ENCODE assay signal across 3 cellular contexts in the genomic region with DNA sequence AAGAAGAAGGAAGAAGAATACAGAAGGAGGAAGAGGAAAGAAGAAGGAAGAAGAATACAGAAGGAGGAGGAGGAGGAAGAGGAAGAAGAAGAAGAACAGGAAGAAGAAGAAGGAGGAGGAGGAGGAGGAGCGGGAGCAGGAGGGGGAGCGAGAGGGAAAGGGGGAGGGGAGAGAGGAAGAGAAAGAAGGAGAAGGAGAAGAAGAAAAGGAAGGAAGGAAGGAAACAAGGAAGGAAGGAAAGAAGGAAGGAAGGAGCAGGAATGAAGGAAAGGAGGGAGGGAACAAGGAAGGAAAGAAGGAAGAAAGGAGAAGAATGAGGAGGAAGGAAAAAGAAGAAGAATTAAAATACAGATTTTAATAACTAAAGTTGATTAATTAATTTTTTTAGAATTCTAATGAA.
TF ChIP-seq lines count a peak whose summit lies in the region.

No MANE protein-coding gene starts in this region.

TF ChIP-seq in HepG2, 621 proteins besides CTCF, POLR2A, EP300 and RAD21:
- TF ChIP-seq ZNF124 (CRISPR knock-in tag; IDR thresholded peaks at IDR 0.05), result no peak
- peak; percentile 5; the same call in 1 of the 2 replicates for TF ChIP-seq FOXA1 (IDR thresholded peaks at IDR 0.05)
- TF ChIP-seq FOXA1 (CRISPR knock-in tag; IDR thresholded peaks at IDR 0.05), result no peak
- no peak for TF ChIP-seq ZSCAN12 (CRISPR knock-in tag; IDR thresholded peaks at IDR 0.05)

TF ChIP-seq in HEK293, 187 proteins besides CTCF, POLR2A, EP300 and RAD21 (continues in another document):
- TF ChIP-seq ZNF404 (tag by site-specific recombination; IDR thresholded peaks at IDR 0.05) (no peak), ZNF366 (tag by site-specific recombination; conservative IDR thresholded peaks at IDR 0.05) (peak; percentile 75), SP7 (tag by site-specific recombination; IDR thresholded peaks at IDR 0.05) (no peak), ZNF510 (tag by site-specific recombination; IDR thresholded peaks at IDR 0.05; ENCODE audit: insufficient replicate concordance) (no peak), ZSCAN16 (tag by site-specific recombination; IDR thresholded peaks at IDR 0.05) (no peak), ZNF501 (tag by site-specific recombination; IDR thresholded peaks at IDR 0.05) (no peak), IKZF3 (tag by site-specific recombination; IDR thresholded peaks at IDR 0.05) (no peak), ZNF175 (tag by site-specific recombination; IDR thresholded peaks at IDR 0.05) (no peak), ZFHX2 (tag by site-specific recombination; conservative IDR thresholded peaks at IDR 0.05) (no peak)
- TF ChIP-seq, protein P1, sequence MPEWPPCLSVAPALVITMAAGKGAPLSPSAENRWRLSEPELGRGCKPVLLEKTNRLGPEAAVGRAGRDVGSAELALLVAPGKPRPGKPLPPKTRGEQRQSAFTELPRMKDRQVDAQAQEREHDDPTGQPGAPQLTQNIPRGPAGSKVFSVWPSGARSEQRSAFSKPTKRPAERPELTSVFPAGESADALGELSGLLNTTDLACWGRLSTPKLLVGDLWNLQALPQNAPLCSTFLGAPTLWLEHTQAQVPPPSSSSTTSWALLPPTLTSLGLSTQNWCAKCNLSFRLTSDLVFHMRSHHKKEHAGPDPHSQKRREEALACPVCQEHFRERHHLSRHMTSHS (tag by site-specific recombination; IDR thresholded peaks at IDR 0.05), result no peak
- TF ChIP-seq, protein P2, sequence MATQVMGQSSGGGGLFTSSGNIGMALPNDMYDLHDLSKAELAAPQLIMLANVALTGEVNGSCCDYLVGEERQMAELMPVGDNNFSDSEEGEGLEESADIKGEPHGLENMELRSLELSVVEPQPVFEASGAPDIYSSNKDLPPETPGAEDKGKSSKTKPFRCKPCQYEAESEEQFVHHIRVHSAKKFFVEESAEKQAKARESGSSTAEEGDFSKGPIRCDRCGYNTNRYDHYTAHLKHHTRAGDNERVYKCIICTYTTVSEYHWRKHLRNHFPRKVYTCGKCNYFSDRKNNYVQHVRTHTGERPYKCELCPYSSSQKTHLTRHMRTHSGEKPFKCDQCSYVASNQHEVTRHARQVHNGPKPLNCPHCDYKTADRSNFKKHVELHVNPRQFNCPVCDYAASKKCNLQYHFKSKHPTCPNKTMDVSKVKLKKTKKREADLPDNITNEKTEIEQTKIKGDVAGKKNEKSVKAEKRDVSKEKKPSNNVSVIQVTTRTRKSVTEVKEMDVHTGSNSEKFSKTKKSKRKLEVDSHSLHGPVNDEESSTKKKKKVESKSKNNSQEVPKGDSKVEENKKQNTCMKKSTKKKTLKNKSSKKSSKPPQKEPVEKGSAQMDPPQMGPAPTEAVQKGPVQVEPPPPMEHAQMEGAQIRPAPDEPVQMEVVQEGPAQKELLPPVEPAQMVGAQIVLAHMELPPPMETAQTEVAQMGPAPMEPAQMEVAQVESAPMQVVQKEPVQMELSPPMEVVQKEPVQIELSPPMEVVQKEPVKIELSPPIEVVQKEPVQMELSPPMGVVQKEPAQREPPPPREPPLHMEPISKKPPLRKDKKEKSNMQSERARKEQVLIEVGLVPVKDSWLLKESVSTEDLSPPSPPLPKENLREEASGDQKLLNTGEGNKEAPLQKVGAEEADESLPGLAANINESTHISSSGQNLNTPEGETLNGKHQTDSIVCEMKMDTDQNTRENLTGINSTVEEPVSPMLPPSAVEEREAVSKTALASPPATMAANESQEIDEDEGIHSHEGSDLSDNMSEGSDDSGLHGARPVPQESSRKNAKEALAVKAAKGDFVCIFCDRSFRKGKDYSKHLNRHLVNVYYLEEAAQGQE (tag by site-specific recombination; IDR thresholded peaks at IDR 0.05), result no peak
- TF ChIP-seq, protein P3, sequence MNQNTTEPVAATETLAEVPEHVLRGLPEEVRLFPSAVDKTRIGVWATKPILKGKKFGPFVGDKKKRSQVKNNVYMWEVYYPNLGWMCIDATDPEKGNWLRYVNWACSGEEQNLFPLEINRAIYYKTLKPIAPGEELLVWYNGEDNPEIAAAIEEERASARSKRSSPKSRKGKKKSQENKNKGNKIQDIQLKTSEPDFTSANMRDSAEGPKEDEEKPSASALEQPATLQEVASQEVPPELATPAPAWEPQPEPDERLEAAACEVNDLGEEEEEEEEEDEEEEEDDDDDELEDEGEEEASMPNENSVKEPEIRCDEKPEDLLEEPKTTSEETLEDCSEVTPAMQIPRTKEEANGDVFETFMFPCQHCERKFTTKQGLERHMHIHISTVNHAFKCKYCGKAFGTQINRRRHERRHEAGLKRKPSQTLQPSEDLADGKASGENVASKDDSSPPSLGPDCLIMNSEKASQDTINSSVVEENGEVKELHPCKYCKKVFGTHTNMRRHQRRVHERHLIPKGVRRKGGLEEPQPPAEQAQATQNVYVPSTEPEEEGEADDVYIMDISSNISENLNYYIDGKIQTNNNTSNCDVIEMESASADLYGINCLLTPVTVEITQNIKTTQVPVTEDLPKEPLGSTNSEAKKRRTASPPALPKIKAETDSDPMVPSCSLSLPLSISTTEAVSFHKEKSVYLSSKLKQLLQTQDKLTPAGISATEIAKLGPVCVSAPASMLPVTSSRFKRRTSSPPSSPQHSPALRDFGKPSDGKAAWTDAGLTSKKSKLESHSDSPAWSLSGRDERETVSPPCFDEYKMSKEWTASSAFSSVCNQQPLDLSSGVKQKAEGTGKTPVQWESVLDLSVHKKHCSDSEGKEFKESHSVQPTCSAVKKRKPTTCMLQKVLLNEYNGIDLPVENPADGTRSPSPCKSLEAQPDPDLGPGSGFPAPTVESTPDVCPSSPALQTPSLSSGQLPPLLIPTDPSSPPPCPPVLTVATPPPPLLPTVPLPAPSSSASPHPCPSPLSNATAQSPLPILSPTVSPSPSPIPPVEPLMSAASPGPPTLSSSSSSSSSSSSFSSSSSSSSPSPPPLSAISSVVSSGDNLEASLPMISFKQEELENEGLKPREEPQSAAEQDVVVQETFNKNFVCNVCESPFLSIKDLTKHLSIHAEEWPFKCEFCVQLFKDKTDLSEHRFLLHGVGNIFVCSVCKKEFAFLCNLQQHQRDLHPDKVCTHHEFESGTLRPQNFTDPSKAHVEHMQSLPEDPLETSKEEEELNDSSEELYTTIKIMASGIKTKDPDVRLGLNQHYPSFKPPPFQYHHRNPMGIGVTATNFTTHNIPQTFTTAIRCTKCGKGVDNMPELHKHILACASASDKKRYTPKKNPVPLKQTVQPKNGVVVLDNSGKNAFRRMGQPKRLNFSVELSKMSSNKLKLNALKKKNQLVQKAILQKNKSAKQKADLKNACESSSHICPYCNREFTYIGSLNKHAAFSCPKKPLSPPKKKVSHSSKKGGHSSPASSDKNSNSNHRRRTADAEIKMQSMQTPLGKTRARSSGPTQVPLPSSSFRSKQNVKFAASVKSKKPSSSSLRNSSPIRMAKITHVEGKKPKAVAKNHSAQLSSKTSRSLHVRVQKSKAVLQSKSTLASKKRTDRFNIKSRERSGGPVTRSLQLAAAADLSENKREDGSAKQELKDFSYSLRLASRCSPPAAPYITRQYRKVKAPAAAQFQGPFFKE (tag by site-specific recombination; IDR thresholded peaks at IDR 0.05; ENCODE audit: borderline replicate concordance), result no peak
- TF ChIP-seq, protein P4, sequence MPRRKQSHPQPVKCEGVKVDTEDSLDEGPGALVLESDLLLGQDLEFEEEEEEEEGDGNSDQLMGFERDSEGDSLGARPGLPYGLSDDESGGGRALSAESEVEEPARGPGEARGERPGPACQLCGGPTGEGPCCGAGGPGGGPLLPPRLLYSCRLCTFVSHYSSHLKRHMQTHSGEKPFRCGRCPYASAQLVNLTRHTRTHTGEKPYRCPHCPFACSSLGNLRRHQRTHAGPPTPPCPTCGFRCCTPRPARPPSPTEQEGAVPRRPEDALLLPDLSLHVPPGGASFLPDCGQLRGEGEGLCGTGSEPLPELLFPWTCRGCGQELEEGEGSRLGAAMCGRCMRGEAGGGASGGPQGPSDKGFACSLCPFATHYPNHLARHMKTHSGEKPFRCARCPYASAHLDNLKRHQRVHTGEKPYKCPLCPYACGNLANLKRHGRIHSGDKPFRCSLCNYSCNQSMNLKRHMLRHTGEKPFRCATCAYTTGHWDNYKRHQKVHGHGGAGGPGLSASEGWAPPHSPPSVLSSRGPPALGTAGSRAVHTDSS (tag by site-specific recombination; IDR thresholded peaks at IDR 0.05), result peak; percentile 53

TF ChIP-seq in K562, 482 proteins besides CTCF, POLR2A, EP300 and RAD21:
- TF ChIP-seq, protein P5, sequence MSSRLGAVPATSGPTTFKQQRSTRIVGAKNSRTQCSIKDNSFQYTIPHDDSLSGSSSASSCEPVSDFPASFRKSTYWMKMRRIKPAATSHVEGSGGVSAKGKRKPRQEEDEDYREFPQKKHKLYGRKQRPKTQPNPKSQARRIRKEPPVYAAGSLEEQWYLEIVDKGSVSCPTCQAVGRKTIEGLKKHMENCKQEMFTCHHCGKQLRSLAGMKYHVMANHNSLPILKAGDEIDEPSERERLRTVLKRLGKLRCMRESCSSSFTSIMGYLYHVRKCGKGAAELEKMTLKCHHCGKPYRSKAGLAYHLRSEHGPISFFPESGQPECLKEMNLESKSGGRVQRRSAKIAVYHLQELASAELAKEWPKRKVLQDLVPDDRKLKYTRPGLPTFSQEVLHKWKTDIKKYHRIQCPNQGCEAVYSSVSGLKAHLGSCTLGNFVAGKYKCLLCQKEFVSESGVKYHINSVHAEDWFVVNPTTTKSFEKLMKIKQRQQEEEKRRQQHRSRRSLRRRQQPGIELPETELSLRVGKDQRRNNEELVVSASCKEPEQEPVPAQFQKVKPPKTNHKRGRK (tag; IDR thresholded peaks at IDR 0.05), result peak; percentile 56; the same call in 1 of the 2 replicates
- no peak for TF ChIP-seq RBM14 (IDR thresholded peaks at IDR 0.05; ENCODE audit: borderline replicate concordance, insufficient read depth, low read depth, low read length)
TF ChIP-seq in K562: peak in this region for 1.
